ENCODE assay signal across 14 cellular contexts in the genomic region with DNA sequence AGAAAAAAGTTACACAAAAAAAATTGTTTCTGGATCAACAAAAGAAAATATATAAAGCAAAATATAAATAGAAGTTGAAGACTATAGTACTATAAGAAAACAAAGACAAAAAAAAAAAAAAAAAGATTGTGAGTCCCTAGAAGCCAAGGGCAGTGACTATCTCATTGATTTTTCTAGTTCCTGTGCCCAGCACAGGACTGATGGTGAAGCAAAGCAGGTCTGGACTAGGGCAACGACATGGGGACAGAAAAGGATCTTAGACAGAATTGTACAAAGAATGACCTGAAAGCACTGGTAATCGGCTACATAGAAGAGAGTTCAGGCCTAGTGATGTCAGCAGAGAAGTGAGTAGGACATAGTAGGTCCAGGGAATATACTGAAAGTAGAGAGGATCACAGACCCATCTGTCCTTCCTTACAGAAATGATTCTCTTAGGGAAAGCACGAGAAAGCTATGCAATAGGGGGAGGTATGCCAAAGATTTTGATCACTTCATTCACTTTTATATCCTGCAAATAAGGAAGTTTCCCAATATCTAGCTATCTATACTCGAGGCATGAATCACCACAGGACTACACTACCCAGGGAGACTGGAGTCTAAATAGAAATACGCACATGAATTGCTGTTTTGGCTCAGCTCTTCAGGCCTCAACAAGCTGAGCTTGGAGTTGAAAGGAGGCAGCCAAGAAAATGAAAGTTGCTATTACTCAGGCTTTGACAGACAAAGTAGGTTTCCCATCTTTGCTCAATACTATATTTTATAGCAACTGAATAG.
A peak's percentile ranks its signal among the peaks of the same experiment; 100 is the strongest.
DNase-seq lines count a peak whose midpoint lies in the region; ATAC-seq, FAIRE-seq and TF ChIP-seq lines count a peak whose summit lies in the region.
"Had no signal": no experiment of that assay in that cellular context is flagged by ENCODE, and none has a peak within 500 bp of the region (broad histone marks: within the 10 kb centered on the region; RNA-seq: fewer than 3 reads in every experiment).

No MANE protein-coding gene starts in this region.

- no peak for TF ChIP-seq EP300 in sigmoid colon (IDR thresholded peaks at IDR 0.05)

- peaks cover 6% of the 10 kb centered on the region for H3K4me1 Mint-ChIP-seq in astrocyte (ENCODE audit: low read depth, unreplicated experiment)
- H3K4me1 Mint-ChIP-seq in activated CD8-positive, alpha-beta T cell treated with anti-CD3 and anti-CD28 coated beads, Interleukin-2, amount 10 ng/mL, durations not matched to agents 7 days and 5 days (ENCODE audit: low read depth) = no peaks in the 10 kb centered on the region
- H3K4me1 Mint-ChIP-seq: CD4-positive, alpha-beta memory T cell; naive B cell had no signal

- 67 to 77% methylated on average over 5 of the region's 5 CpGs for WGBS in heart right ventricle, 2 donors
- WGBS in sigmoid colon, 2 donors = 57 to 64% methylated on average over 5 of the region's 5 CpGs

- peak; percentile 92 for FAIRE-seq in astrocyte (lab: Jason Lieb, UNC)

- no peaks in the 10 kb centered on the region for H3K27me3 Mint-ChIP-seq in astrocyte (ENCODE audit: low read depth, unreplicated experiment)
- no peaks in the 10 kb centered on the region for H3K27me3 Mint-ChIP-seq in activated CD8-positive, alpha-beta T cell treated with anti-CD3 and anti-CD28 coated beads, Interleukin-2, amount 10 ng/mL, durations not matched to agents 7 days and 5 days (ENCODE audit: low read depth)
- H3K27me3 Mint-ChIP-seq: naive B cell had no signal

- no peaks in the 10 kb centered on the region for H3K79me2 ChIP-seq in astrocyte (ENCODE audit: insufficient read depth, low read length)

- no peak overlapping the region for H3K27ac ChIP-seq in astrocyte (ENCODE audit: low read depth, low read length)
- peak overlapping the region in 4 of 10 donors; percentile 9 to 35 (median 25) for H3K27ac ChIP-seq in heart right ventricle
- peak overlapping the region in 3 of 4 donors; percentile 28 to 42 (median 40) for H3K27ac ChIP-seq in sigmoid colon

- no peaks in the 10 kb centered on the region for H3K27me3 ChIP-seq in astrocyte (ENCODE audit: insufficient read depth, low read length)
- peaks cover 0 to 34% (median 0%) of the 10 kb centered on the region in 7 donors for H3K27me3 ChIP-seq in heart right ventricle
- H3K27me3 ChIP-seq in sigmoid colon = no peaks in the 10 kb centered on the region
- no peaks in the 10 kb centered on the region for H3K27me3 ChIP-seq in H7 (ENCODE audit: control insufficient read depth, insufficient read depth, low read length)

- H4K20me1 ChIP-seq in astrocyte (ENCODE audit: insufficient read depth, low read length) = no peaks in the 10 kb centered on the region

- H3K9ac ChIP-seq in astrocyte (ENCODE audit: low read length) = no peak overlapping the region

- intact Hi-C loops in heart right ventricle (cut with DNase I) = no loop called here
- intact Hi-C loops in sigmoid colon (cut with DNase I) = no loop called here

- H3K4me3 Mint-ChIP-seq in astrocyte (ENCODE audit: unreplicated experiment) = no peak overlapping the region
- H3K4me3 Mint-ChIP-seq in activated CD8-positive, alpha-beta T cell treated with anti-CD3 and anti-CD28 coated beads, Interleukin-2, amount 10 ng/mL, durations not matched to agents 7 days and 5 days = no peak overlapping the region
- H3K4me3 Mint-ChIP-seq: CD4-positive, alpha-beta memory T cell; naive B cell had no signal

- H3K36me3 ChIP-seq in astrocyte (ENCODE audit: insufficient read depth, low read length) = no peaks in the 10 kb centered on the region
- no peaks in the 10 kb centered on the region for H3K36me3 ChIP-seq in heart right ventricle
- H3K36me3 ChIP-seq in sigmoid colon = no peaks in the 10 kb centered on the region
- no peaks in the 10 kb centered on the region for H3K36me3 ChIP-seq in H7 (replicated peaks; ENCODE audit: control insufficient read depth, insufficient read depth, low read length)

- H3K4me1 ChIP-seq in astrocyte (ENCODE audit: insufficient read depth, low read length) (no peaks in the 10 kb centered on the region), heart right ventricle (peaks cover 0 to 10% (median 0%) of the 10 kb centered on the region in 9 donors), sigmoid colon (no peaks in the 10 kb centered on the region)

- DNase-seq in HS-5 (ENCODE audit: low read depth) = peak; percentile 16
- DNase-seq in astrocyte (ENCODE audit: low read depth) = peak; percentile 82
- DNase-seq in heart right ventricle = no peak
- DNase-seq in sigmoid colon = no peak
- DNase-seq in H7 = no peak
- DNase-seq in activated CD8-positive, alpha-beta T cell treated with anti-CD3 and anti-CD28 coated beads, Interleukin-2, amount 10 ng/mL, durations not matched to agents 7 days and 5 days = no peak
- no peak for DNase-seq in cortex of kidney (lab: John Stamatoyannopoulos, UW)
- DNase-seq: activated CD4-positive, alpha-beta T cell treated with anti-CD3 and anti-CD28 coated beads, Interleukin-2, amount 50 U/mL, for 48 hours; activated effector memory CD4-positive, alpha-beta T cell treated with anti-CD3 and anti-CD28 coated beads, Interleukin-2, amount 50 U/mL, for 16 hours; CD4-positive, alpha-beta memory T cell; naive B cell; NCI-H187 treated with DMSO at 0.1 percent for 48 hours; stimulated activated CD4-positive, alpha-beta T cell treated with anti-CD3 and anti-CD28 coated beads, Interleukin-12 subunit alpha, Interleukin-12 subunit beta, amount 100 ng/mL, for 4 hours had no signal

- POLR2A ChIA-PET in activated CD8-positive, alpha-beta T cell treated with anti-CD3 and anti-CD28 coated beads, Interleukin-2, amount 10 ng/mL, durations not matched to agents 7 days and 5 days (lab: Charles Lee) = no interaction called here

- TF ChIP-seq CTCF in astrocyte (IDR thresholded peaks at IDR 0.05; ENCODE audit: insufficient read depth, low read depth, low read length) (no peak), heart right ventricle (IDR thresholded peaks at IDR 0.05) (no peak), sigmoid colon (IDR thresholded peaks at IDR 0.05) (no peak)

- TF ChIP-seq POLR2A in sigmoid colon (IDR thresholded peaks at IDR 0.05) = no peak

- CTCF ChIA-PET in activated CD8-positive, alpha-beta T cell treated with anti-CD3 and anti-CD28 coated beads, Interleukin-2, amount 10 ng/mL, durations not matched to agents 7 days and 5 days (lab: Charles Lee) = no interaction called here

- H3K4me3 ChIP-seq in astrocyte (ENCODE audit: insufficient read depth, low read depth, low read length) (no peak overlapping the region), heart right ventricle (no peak overlapping the region), sigmoid colon (no peak overlapping the region), H7 (ENCODE audit: insufficient read depth, low read depth, low read length) (no peak overlapping the region)

- ATAC-seq in heart right ventricle = peak in 7 of 8 donors; percentile 54 to 91 (median 62)
- ATAC-seq in HG03565 (IDR thresholded peaks at IDR 0.05; ENCODE audit: unreplicated experiment) = no peak
- no peak for ATAC-seq in activated CD8-positive, alpha-beta T cell treated with anti-CD3 and anti-CD28 coated beads, Interleukin-2, amount 10 ng/mL, durations not matched to agents 7 days and 5 days

- no peak overlapping the region for H2AFZ ChIP-seq in astrocyte (ENCODE audit: low read depth, low read length)

- H3K27ac Mint-ChIP-seq in astrocyte (ENCODE audit: unreplicated experiment) = no peak overlapping the region
- no peak overlapping the region for H3K27ac Mint-ChIP-seq in activated CD8-positive, alpha-beta T cell treated with anti-CD3 and anti-CD28 coated beads, Interleukin-2, amount 10 ng/mL, durations not matched to agents 7 days and 5 days
- H3K27ac Mint-ChIP-seq: CD4-positive, alpha-beta memory T cell had no signal

- H3K9me3 ChIP-seq in astrocyte (ENCODE audit: insufficient read depth, low read depth, low read length) (no peaks in the 10 kb centered on the region), heart right ventricle (no peaks in the 10 kb centered on the region), sigmoid colon (no peaks in the 10 kb centered on the region)

- no peak overlapping the region for H3K4me2 ChIP-seq in astrocyte (ENCODE audit: low read length)

- H3K36me3 Mint-ChIP-seq in astrocyte (ENCODE audit: low read depth, unreplicated experiment) = no peaks in the 10 kb centered on the region
- no peaks in the 10 kb centered on the region for H3K36me3 Mint-ChIP-seq in activated CD8-positive, alpha-beta T cell treated with anti-CD3 and anti-CD28 coated beads, Interleukin-2, amount 10 ng/mL, durations not matched to agents 7 days and 5 days (ENCODE audit: low read depth)
- H3K36me3 Mint-ChIP-seq: CD4-positive, alpha-beta memory T cell; naive B cell had no signal

- H3K9me3 Mint-ChIP-seq in astrocyte (ENCODE audit: unreplicated experiment) = no peaks in the 10 kb centered on the region
- H3K9me3 Mint-ChIP-seq in activated CD8-positive, alpha-beta T cell treated with anti-CD3 and anti-CD28 coated beads, Interleukin-2, amount 10 ng/mL, durations not matched to agents 7 days and 5 days (ENCODE audit: insufficient read depth) = no peaks in the 10 kb centered on the region
- H3K9me3 Mint-ChIP-seq: CD4-positive, alpha-beta memory T cell; naive B cell had no signal

Comparison
In these comparisons a context has a peak if more than half of its experiments do, and no peak if none do; other contexts are left out.
1. DNase-seq: peak in HS-5 (single experiment) and astrocyte (single experiment); none in heart right ventricle (0 of 2), sigmoid colon (single experiment), H7 (single experiment), activated CD8-positive, alpha-beta T cell treated with anti-CD3 and anti-CD28 coated beads, Interleukin-2, amount 10 ng/mL, durations not matched to agents 7 days and 5 days (single experiment) and cortex of kidney (single experiment).
2. ATAC-seq: peak in heart right ventricle (7 of 8); none in HG03565 (single experiment) and activated CD8-positive, alpha-beta T cell treated with anti-CD3 and anti-CD28 coated beads, Interleukin-2, amount 10 ng/mL, durations not matched to agents 7 days and 5 days (single experiment).